In genomic region chr12:52975204-52975603, GRCh38 we compare ENCODE assay signal across 16 cellular contexts. TPM values are rescaled to one million over a fixed set of nuclear protein-coding genes. Genes with fewer than 3 reads are reported as not detected.
DNase-seq lines count a peak whose midpoint lies in the region; ATAC-seq and TF ChIP-seq lines count a peak whose summit lies in the region.
"Had no signal": no experiment of that assay in that cellular context is flagged by ENCODE, and none has a peak within 500 bp of the region (broad histone marks: within the 10 kb centered on the region; RNA-seq: fewer than 3 reads in every experiment).

No MANE protein-coding gene starts in this region.

- H2BK12ac ChIP-seq in neuronal stem cell (ENCODE audit: low read length): peak overlapping the region; percentile 95

- H4K91ac ChIP-seq in neuronal stem cell (ENCODE audit: low read depth, low read length, poor library complexity): no peak overlapping the region

- H2BK120ac ChIP-seq in neuronal stem cell (ENCODE audit: low read depth, low read length): peak overlapping the region; percentile 39

- H3K23ac ChIP-seq in neuronal stem cell (ENCODE audit: low read depth, low read length, poor library complexity): no peak overlapping the region

- H2BK5ac ChIP-seq in neuronal stem cell (ENCODE audit: low read length): peak overlapping the region; percentile 87

- H3K9me3 ChIP-seq in HCT116 (ENCODE audit: control insufficient read depth in 1 of 2, insufficient read depth in 1 of 2, low read depth in 1 of 2, low read length in 2 of 2) (no peaks in the 10 kb centered on the region), SJSA1 (replicated peaks) (no peaks in the 10 kb centered on the region), heart right ventricle (no peaks in the 10 kb centered on the region), neuronal stem cell (replicated peaks in 1 of 2; ENCODE audit: control insufficient read depth in 2 of 2, insufficient read depth in 1 of 2, low read depth in 1 of 2, low read length in 2 of 2) (no peaks in the 10 kb centered on the region)
- H3K9me3 ChIP-seq: sigmoid colon had no signal

- H3K4me2 ChIP-seq in HCT116 (ENCODE audit: low read length) (peak overlapping the region; percentile 44), neuronal stem cell (ENCODE audit: insufficient read depth, low read length, poor library complexity, severe bottlenecking) (no peak overlapping the region)

- H3K27me3 ChIP-seq in HCT116 (ENCODE audit: insufficient read depth, low read length) (no peaks in the 10 kb centered on the region), SJSA1 (replicated peaks) (no peaks in the 10 kb centered on the region), heart right ventricle (peaks cover 0 to 32% (median 14%) of the 10 kb centered on the region in 7 donors), neuronal stem cell (ENCODE audit: control insufficient read depth in 3 of 3, insufficient read depth in 3 of 3, low read depth in 1 of 3, low read length in 3 of 3) (no peaks in the 10 kb centered on the region)

- H3K9ac ChIP-seq in HCT116 (ENCODE audit: low read length) (no peak overlapping the region; the same call in 1 of the 2 replicates), neuronal stem cell (ENCODE audit: low read depth, low read length, poor library complexity) (peak overlapping the region; percentile 57)

- H3K4me1 ChIP-seq in HCT116 (ENCODE audit: control insufficient read depth in 1 of 2, insufficient read depth in 2 of 2, low read length in 2 of 2): peaks cover 61 to 64% of the 10 kb centered on the region in 2 experiments
- H3K4me1 ChIP-seq in SJSA1 (replicated peaks): peaks cover 63% of the 10 kb centered on the region
- H3K4me1 ChIP-seq in heart right ventricle: peaks cover 0 to 12% (median 0%) of the 10 kb centered on the region in 9 donors
- peaks cover 0 to 29% of the 10 kb centered on the region in 2 donors for H3K4me1 ChIP-seq in neuronal stem cell (ENCODE audit: control insufficient read depth in 2 of 2, insufficient read depth in 1 of 2, low read depth in 1 of 2, low read length in 2 of 2)

- TF ChIP-seq CTCF in HCT116 (IDR thresholded peaks at IDR 0.05 in 2 of 3, conservative IDR thresholded peaks at IDR 0.05 in 1 of 3; ENCODE audit: borderline replicate concordance in 1 of 3, insufficient read depth in 1 of 3, low read depth in 2 of 3, low read length in 2 of 3) (no peak), heart right ventricle (IDR thresholded peaks at IDR 0.05) (no peak)

- H2AFZ ChIP-seq in HCT116 (ENCODE audit: low read depth, low read length, poor library complexity, severe bottlenecking) (no peak overlapping the region), neuronal stem cell (ENCODE audit: low read length) (peak overlapping the region; percentile 41)

- peak overlapping the region; percentile 30; the same call in 1 of the 2 replicates for H3K27ac ChIP-seq in HCT116 (ENCODE audit: low read depth, low read length)
- peak overlapping the region; percentile 72 for H3K27ac ChIP-seq in SJSA1
- H3K27ac ChIP-seq in heart right ventricle: no peak overlapping the region
- no peak overlapping the region for H3K27ac ChIP-seq in neuronal stem cell (replicated peaks; ENCODE audit: low read length)
- H3K27ac ChIP-seq: C4-2B, sigmoid colon had no signal

- H3K79me2 ChIP-seq in HCT116 (ENCODE audit: insufficient read depth, low read length): no peaks in the 10 kb centered on the region

- TF ChIP-seq POLR2A in HCT116 (IDR thresholded peaks at IDR 0.05; ENCODE audit: borderline replicate concordance, extremely low read depth, insufficient read depth, insufficient read length): no peak

- peak overlapping the region; percentile 90 for H3K18ac ChIP-seq in neuronal stem cell (ENCODE audit: low read length)

- no TSS peak for BruUV-seq in HCT116 (replicated peaks; lab: Mats Ljungman, UMichigan)

- H3K36me3 ChIP-seq in HCT116 (ENCODE audit: control insufficient read depth in 1 of 2, insufficient read depth in 2 of 2, low read length in 2 of 2) (no peaks in the 10 kb centered on the region), SJSA1 (no peaks in the 10 kb centered on the region), heart right ventricle (no peaks in the 10 kb centered on the region), neuronal stem cell (replicated peaks in 1 of 2; ENCODE audit: control insufficient read depth in 2 of 2, insufficient read depth in 2 of 2, low read length in 2 of 2) (no peaks in the 10 kb centered on the region)
- H3K36me3 ChIP-seq: sigmoid colon had no signal

- intact Hi-C loops in HCT116 (cut with micrococcal nuclease): no loop called here
- intact Hi-C loops in heart right ventricle (cut with DNase I): loop anchor here in 7 of 10 donors (5.0 to 10.0 kb wide), 4 partner anchors 73 to 820 kb away; no protein-coding TSS in a partner anchor

- H3K4ac ChIP-seq in neuronal stem cell (ENCODE audit: low read length): no peak overlapping the region

- 59 to 69% methylated on average over 3 of the region's 3 CpGs for WGBS in heart right ventricle, 2 donors
- WGBS in neuronal stem cell (ENCODE audit: extremely low coverage in 2 of 2, insufficient read length in 2 of 2, insufficient replicate concordance in 1 of 2), 2 donors: no CpG with 5 or more reads among the region's 3 CpGs

- H3K9me2 ChIP-seq in HCT116 (ENCODE audit: insufficient read depth): no peaks in the 10 kb centered on the region

- POLR2A ChIA-PET in HCT116 (lab: Charles Lee): interaction anchor here (0.7 to 2.7 kb wide), 5 partner anchors 18 to 548 kb away, joined by 3 to 12 read pairs (median 4); partner anchors contain the start of gene KRT8

- peak overlapping the region; percentile 99 for H2AK5ac ChIP-seq in neuronal stem cell (ENCODE audit: low read depth, low read length)

- no peak for TF ChIP-seq RAD21 in HCT116 (IDR thresholded peaks at IDR 0.05; ENCODE audit: low read depth)

- no peak overlapping the region for H4K8ac ChIP-seq in neuronal stem cell (ENCODE audit: low read depth, low read length)

- CTCF ChIA-PET in HCT116 (lab: Charles Lee): interaction anchor here (1.0 to 6.9 kb wide), 4 partner anchors 70 to 693 kb away, joined by 3 to 35 read pairs (median 5); partner anchors contain the start of gene KRT8

- H3K4me3 ChIP-seq in HCT116 (replicated peaks in 1 of 2; ENCODE audit: low read depth in 1 of 2, low read length in 2 of 2) (no peak overlapping the region), SJSA1 (no peak overlapping the region), heart right ventricle (no peak overlapping the region), neuronal stem cell (ENCODE audit: low read length in 2 of 2) (no peak overlapping the region)
- H3K4me3 ChIP-seq: coronary artery, sigmoid colon had no signal

- DNase-seq in HCT116 (ENCODE audit: low read depth, low spot score) (no peak), SJSA1 (ENCODE audit: low read depth in 1 of 2, low spot score in 2 of 2) (peak in 1 of 2 experiments; percentile 25), heart right ventricle (peak in 1 of 2 donors; percentile 23), neuronal stem cell (ENCODE audit: low spot score) (no peak), SKM-1 (lab: John Stamatoyannopoulos, UW; ENCODE audit: unreplicated experiment) (no peak), NCI-H1417 (lab: John Stamatoyannopoulos, UW) (no peak)
- DNase-seq: activated CD8-positive, alpha-beta memory T cell treated with anti-CD3 and anti-CD28 coated beads for 24 hours; H9; naive thymus-derived CD8-positive, alpha-beta T cell; NCI-H1105 treated with DMSO at 0.1 percent for 48 hours; NCI-H510A; sigmoid colon had no signal

- RAD21 ChIA-PET in HCT116 (lab: Charles Lee; ENCODE audit: low non-redundant PET in 1 of 2, low total read pairs in 2 of 2, uncharacterized antibody in 2 of 2, unreplicated experiment in 2 of 2): interaction anchor here in 1 of 2 experiments (1.2 to 2.4 kb wide), 2 partner anchors 67 to 90 kb away, joined by 4 to 8 read pairs; no protein-coding TSS in a partner anchor

- H3K79me1 ChIP-seq in neuronal stem cell (ENCODE audit: low read depth, low read length): no peaks in the 10 kb centered on the region

- H4K20me1 ChIP-seq in HCT116 (ENCODE audit: insufficient read depth): no peaks in the 10 kb centered on the region

- H3K14ac ChIP-seq in neuronal stem cell (ENCODE audit: low read length): peak overlapping the region; percentile 91

- ATAC-seq in HCT116 (no peak), heart right ventricle (peak in 7 of 8 donors; percentile 39 to 62 (median 57)), GM21619 (IDR thresholded peaks at IDR 0.05; ENCODE audit: unreplicated experiment) (no peak), HG03457 (IDR thresholded peaks at IDR 0.05; ENCODE audit: unreplicated experiment) (no peak)
- ATAC-seq: naive thymus-derived CD8-positive, alpha-beta T cell had no signal

- peak overlapping the region; percentile 92 for H2BK15ac ChIP-seq in neuronal stem cell (ENCODE audit: low read length)

TF ChIP-seq in HCT116, 20 proteins besides CTCF, POLR2A, EP300 and RAD21 (continues in another document):
- TF ChIP-seq SRF (IDR thresholded peaks at IDR 0.05; ENCODE audit: low read depth) (no peak), ELF1 (IDR thresholded peaks at IDR 0.05; ENCODE audit: borderline replicate concordance, low read depth) (no peak), POLR2AphosphoS5 (IDR thresholded peaks at IDR 0.05; ENCODE audit: low read depth, low read length) (no peak), TCF7L2 (IDR thresholded peaks at IDR 0.05; ENCODE audit: borderline replicate concordance, extremely low read depth, insufficient read depth, insufficient read length) (no peak), EZH2 (IDR thresholded peaks at IDR 0.05) (no peak), ZNF274 (IDR thresholded peaks at IDR 0.05; ENCODE audit: low read depth, low read length) (no peak), JUND (IDR thresholded peaks at IDR 0.05) (no peak)

RNA-seq across cellular contexts. Expression of gene KRT18, which starts 26.3 kb away (rescaled TPM):
- 1,229 TPM for total RNA-seq in HCT116 (2021; ENCODE audit: unreplicated experiment)
- 1,596 and 1,648 TPM in 2 replicates for polyA plus RNA-seq in HCT116 (2012)
- 63.9 and 81.8 TPM in 2 replicates for total RNA-seq in SJSA1 (2014; rRNA removed; shearing (Covaris generic))
- total RNA-seq in heart right ventricle: 10 to 100 TPM in 1 of 10 donors, 1 to 10 TPM in 9; 2.8 to 20.9 (median 6.4) TPM
- 10 to 100 TPM in 1 of 2 donors, 1 to 10 TPM in 1; 7.8 to 13.1 TPM for polyA plus RNA-seq in heart right ventricle
- polyA plus RNA-seq in neuronal stem cell (2013, experiment 1 of 2): 80.9 TPM
- polyA plus RNA-seq in neuronal stem cell (2013, experiment 2 of 2): 82.5 TPM

RNA-seq across cellular contexts. Expression of gene EIF4B, which starts 31.1 kb away (rescaled TPM):
- 809 TPM for total RNA-seq in HCT116 (2021; ENCODE audit: unreplicated experiment)
- 589 and 640 TPM in 2 replicates for polyA plus RNA-seq in HCT116 (2012)
- 263 and 304 TPM in 2 replicates for total RNA-seq in SJSA1 (2014; rRNA removed; shearing (Covaris generic))
- total RNA-seq in heart right ventricle: 100 to 1,000 TPM; 364 to 477 (median 431) TPM
- polyA plus RNA-seq in heart right ventricle: 10 to 100 TPM; 53.2 to 63.5 TPM
- polyA plus RNA-seq in neuronal stem cell (2013, experiment 1 of 2): 468 TPM
- 496 TPM for polyA plus RNA-seq in neuronal stem cell (2013, experiment 2 of 2)

Comparison
In these comparisons a context has a peak if more than half of its experiments do, and no peak if none do; other contexts are left out.
1. ATAC-seq: peak in heart right ventricle (7 of 8); none in HCT116 (single experiment), GM21619 (single experiment) and HG03457 (single experiment).
2. H3K27ac ChIP-seq: peak in HCT116 (single experiment) and SJSA1 (single experiment); none in heart right ventricle (0 of 10) and neuronal stem cell (single experiment).
3. RNA of gene KRT18, which starts 26.3 kb away (total RNA-seq): 1,229 TPM in HCT116 (single experiment); 63.9 to 81.8 TPM in SJSA1 and 2.8 to 20.9 TPM in heart right ventricle; every median in the first group is over 10 times any median in the second.